In genomic region chr6:75430631-75431345, GRCh38 we compare ENCODE assay signal across 16 cellular contexts.
DNase-seq lines count a peak whose midpoint lies in the region; ATAC-seq and TF ChIP-seq lines count a peak whose summit lies in the region.
"Had no signal": no experiment of that assay in that cellular context is flagged by ENCODE, and none has a peak within 500 bp of the region (broad histone marks: within the 10 kb centered on the region; RNA-seq: fewer than 3 reads in every experiment).

No MANE protein-coding gene starts in this region.

- H3K4me1 ChIP-seq in GM23338 (ENCODE audit: insufficient read depth) (0 out of 2 replicates have a peak, but pooled peaks cover 8% of the 10 kb centered on the region), body of pancreas (peaks cover 5% of the 10 kb centered on the region), right cardiac atrium (ENCODE audit: control insufficient read depth, insufficient read depth, low read length) (peaks cover 12% of the 10 kb centered on the region), rectal smooth muscle tissue (ENCODE audit: control insufficient read depth, insufficient read depth, low read length) (peaks cover 19% of the 10 kb centered on the region)
- H3K4me1 ChIP-seq: suprapubic skin had no signal

- H3K4me3 ChIP-seq in GM23338 (no peak overlapping the region), body of pancreas (no peak overlapping the region), right cardiac atrium (ENCODE audit: low read length) (no peak overlapping the region), rectal smooth muscle tissue (ENCODE audit: low read length) (no peak overlapping the region)
- H3K4me3 ChIP-seq: spleen, suprapubic skin had no signal

- peaks cover 6% of the 10 kb centered on the region for H3K9me2 ChIP-seq in GM23338 (ENCODE audit: insufficient read depth)

- no peak for TF ChIP-seq POLR2A in body of pancreas (IDR thresholded peaks at IDR 0.05)

- H4K20me1 ChIP-seq in GM23338 (replicated peaks; ENCODE audit: insufficient read depth), result no peaks in the 10 kb centered on the region

- H3K36me3 ChIP-seq in GM23338 (ENCODE audit: insufficient read depth) (no peaks in the 10 kb centered on the region), body of pancreas (replicated peaks in 1 of 2; ENCODE audit: insufficient read depth in 1 of 2, low read depth in 2 of 2) (no peaks in the 10 kb centered on the region), rectal smooth muscle tissue (ENCODE audit: control insufficient read depth, insufficient read depth, low read length) (no peaks in the 10 kb centered on the region)
- H3K36me3 ChIP-seq: spleen, suprapubic skin had no signal

- H3K27me3 Mint-ChIP-seq in GM23338 (ENCODE audit: insufficient read depth, low read depth, poor library complexity), result no peaks in the 10 kb centered on the region
- H3K27me3 Mint-ChIP-seq in effector memory CD8-positive, alpha-beta T cell, result peaks cover under 1 to 12% of the 10 kb centered on the region in 2 donors

- peaks cover 7% of the 10 kb centered on the region for H3K4me1 Mint-ChIP-seq in GM23338
- no peaks in the 10 kb centered on the region for H3K4me1 Mint-ChIP-seq in effector memory CD8-positive, alpha-beta T cell (ENCODE audit: low read depth in 2 of 2)
- H3K4me1 Mint-ChIP-seq: naive thymus-derived CD4-positive, alpha-beta T cell had no signal

- peaks cover 6% of the 10 kb centered on the region; the same call in 2 of the 3 replicates for H3K9me3 Mint-ChIP-seq in GM23338
- H3K9me3 Mint-ChIP-seq in effector memory CD8-positive, alpha-beta T cell, result no peaks in the 10 kb centered on the region

- intact Hi-C loops in body of pancreas (cut with DNase I), result no loop called here
- intact Hi-C loops in right cardiac atrium (cut with DNase I), result loop anchor here in 1 of 4 donors (10.0 kb wide), 1 partner anchor 64 kb away; the partner anchor contains the start of gene FILIP1

- no peak overlapping the region for H3K9ac ChIP-seq in rectal smooth muscle tissue (ENCODE audit: low read length)

- WGBS in body of pancreas, 2 donors, result 22 to 36% methylated on average over 4 of the region's 4 CpGs
- WGBS in right cardiac atrium, result 31% methylated on average over 4 of the region's 4 CpGs

- H3F3A ChIP-seq in GM23338 (replicated peaks; ENCODE audit: low read depth), result no peaks in the 10 kb centered on the region

- ATAC-seq in GM23338 (no peak), body of pancreas (peak; percentile 85), right cardiac atrium (peak in 1 of 2 donors; percentile 53), HG03045 (IDR thresholded peaks at IDR 0.05; ENCODE audit: unreplicated experiment) (no peak)
- no peak for ATAC-seq in effector memory CD8-positive, alpha-beta T cell (replicated peaks)
- ATAC-seq: naive thymus-derived CD4-positive, alpha-beta T cell had no signal

- H3K27me3 ChIP-seq in GM23338 (ENCODE audit: insufficient read depth) (no peaks in the 10 kb centered on the region), body of pancreas (no peaks in the 10 kb centered on the region), right cardiac atrium (ENCODE audit: control insufficient read depth, insufficient read depth) (no peaks in the 10 kb centered on the region), rectal smooth muscle tissue (ENCODE audit: control insufficient read depth, insufficient read depth, low read length) (no peaks in the 10 kb centered on the region)
- H3K27me3 ChIP-seq: spleen, suprapubic skin had no signal

- TF ChIP-seq CTCF in GM23338 (conservative IDR thresholded peaks at IDR 0.05; ENCODE audit: low read depth in 2 of 2) (no peak), body of pancreas (IDR thresholded peaks at IDR 0.05) (no peak)

- no peaks in the 10 kb centered on the region for H3K79me2 ChIP-seq in GM23338 (replicated peaks; ENCODE audit: insufficient read depth)

- H3K4me3 Mint-ChIP-seq in GM23338, result no peak overlapping the region
- no peak overlapping the region for H3K4me3 Mint-ChIP-seq in effector memory CD8-positive, alpha-beta T cell
- H3K4me3 Mint-ChIP-seq: naive thymus-derived CD4-positive, alpha-beta T cell had no signal

- H2AFZ ChIP-seq in GM23338, result peak overlapping the region; percentile 9; the same call in 1 of the 2 replicates

- no peaks in the 10 kb centered on the region for H3K36me3 Mint-ChIP-seq in GM23338 (ENCODE audit: low read depth)
- no peaks in the 10 kb centered on the region for H3K36me3 Mint-ChIP-seq in effector memory CD8-positive, alpha-beta T cell (ENCODE audit: insufficient read depth)
- H3K36me3 Mint-ChIP-seq: naive thymus-derived CD4-positive, alpha-beta T cell had no signal

- H3K4me2 ChIP-seq in GM23338, result no peak overlapping the region

- H3K27ac Mint-ChIP-seq in GM23338, result no peak overlapping the region
- H3K27ac Mint-ChIP-seq in effector memory CD8-positive, alpha-beta T cell, result no peak overlapping the region
- H3K27ac Mint-ChIP-seq: naive thymus-derived CD4-positive, alpha-beta T cell had no signal

- H3K9me3 ChIP-seq in body of pancreas (no peaks in the 10 kb centered on the region), right cardiac atrium (ENCODE audit: control insufficient read depth, low read length) (no peaks in the 10 kb centered on the region)
- H3K9me3 ChIP-seq: spleen, suprapubic skin had no signal

- DNase-seq in GM23338 (ENCODE audit: low spot score), result no peak
- peak in 1 of 4 donors; percentile 12 for DNase-seq in body of pancreas
- no peak for DNase-seq in right cardiac atrium
- DNase-seq in effector memory CD8-positive, alpha-beta T cell, result no peak
- no peak for DNase-seq in DMS79 (lab: John Stamatoyannopoulos, UW)
- no peak for DNase-seq in stimulated activated CD4-positive, alpha-beta T cell treated with anti-CD3 and anti-CD28 coated beads, Interleukin-2, amount 100 ng/mL, for 48 hours
- DNase-seq: Calu3; effector memory CD4-positive, alpha-beta T cell; naive thymus-derived CD4-positive, alpha-beta T cell; NCI-H1436; NCI-H748 treated with DMSO at 0.1 percent for 48 hours; spleen; T-helper 9 cell had no signal

- H3K27ac ChIP-seq in GM23338 (ENCODE audit: low read depth) (no peak overlapping the region), body of pancreas (no peak overlapping the region), right cardiac atrium (ENCODE audit: low read length) (peak overlapping the region; percentile 39), rectal smooth muscle tissue (ENCODE audit: low read depth, low read length) (peak overlapping the region; percentile 77)
- H3K27ac ChIP-seq: suprapubic skin had no signal

TF ChIP-seq in GM23338, 12 proteins besides CTCF, POLR2A, EP300 and RAD21:
- TF ChIP-seq EZH2phosphoT487 (IDR thresholded peaks at IDR 0.05; ENCODE audit: unreplicated experiment), result no peak
- TF ChIP-seq ETS1 (IDR thresholded peaks at IDR 0.05), result no peak

Comparison
In these comparisons a context has a peak if more than half of its experiments do, and no peak if none do; other contexts are left out.
1. H3K27ac ChIP-seq: peak in right cardiac atrium (single experiment) and rectal smooth muscle tissue (single experiment); none in GM23338 (single experiment) and body of pancreas (0 of 4).